10 cellular contexts compared by ENCODE assay signal in genomic region chr18:75213610-75214009, GRCh38. TPM values are rescaled to one million over a fixed set of nuclear protein-coding genes. Genes with fewer than 3 reads are reported as not detected.
DNase-seq lines count a peak whose midpoint lies in the region; ATAC-seq and TF ChIP-seq lines count a peak whose summit lies in the region.
"Had no signal": no experiment of that assay in that cellular context is flagged by ENCODE, and none has a peak within 500 bp of the region (broad histone marks: within the 10 kb centered on the region; RNA-seq: fewer than 3 reads in every experiment).

No MANE protein-coding gene starts in this region.

- intact Hi-C loops in CD4-positive, alpha-beta memory T cell (cut with micrococcal nuclease): loop anchor here (10.0 kb wide), 1 partner anchor 1611 kb away; the partner anchor contains the start of gene ZNF236
- intact Hi-C loops in naive thymus-derived CD4-positive, alpha-beta T cell (cut with micrococcal nuclease): loop anchor here (1.0 to 5.0 kb wide), 6 partner anchors 8 to 841 kb away; no protein-coding TSS in a partner anchor

- no peaks in the 10 kb centered on the region for H3K9me3 ChIP-seq in CD4-positive, alpha-beta memory T cell (ENCODE audit: control insufficient read depth in 1 of 2, low read length in 2 of 2)
- no peaks in the 10 kb centered on the region for H3K9me3 ChIP-seq in Loucy (ENCODE audit: insufficient read depth, low read depth, low read length)
- H3K9me3 ChIP-seq in naive thymus-derived CD4-positive, alpha-beta T cell (ENCODE audit: control insufficient read depth in 2 of 3, low read length in 3 of 3): no peaks in the 10 kb centered on the region

- H3K9me2 ChIP-seq in Loucy (replicated peaks; ENCODE audit: low read depth, low read length): no peaks in the 10 kb centered on the region

- no peaks in the 10 kb centered on the region for H3K36me3 ChIP-seq in CD4-positive, alpha-beta memory T cell (ENCODE audit: insufficient read depth, low read length)
- no peaks in the 10 kb centered on the region for H3K36me3 ChIP-seq in Loucy (ENCODE audit: insufficient read depth, low read length)
- peaks cover 0 to 5% (median 0%) of the 10 kb centered on the region in 3 experiments for H3K36me3 ChIP-seq in naive thymus-derived CD4-positive, alpha-beta T cell (ENCODE audit: control insufficient read depth in 2 of 3, insufficient read depth in 3 of 3, low read length in 3 of 3)

- H2AFZ ChIP-seq in Loucy (ENCODE audit: low read length): no peak overlapping the region
- H2AFZ ChIP-seq: GM23338 had no signal

- H3K9me3 Mint-ChIP-seq in CD4-positive, alpha-beta memory T cell: peaks cover 0 to 4% (median 0%) of the 10 kb centered on the region in 8 donors
- peaks cover 0 to 5% (median 0%) of the 10 kb centered on the region in 11 donors for H3K9me3 Mint-ChIP-seq in naive thymus-derived CD4-positive, alpha-beta T cell
- H3K9me3 Mint-ChIP-seq in activated CD8-positive, alpha-beta memory T cell treated with anti-CD3 and anti-CD28 coated beads, Interleukin-2, amount 10 ng/mL, durations not matched to agents 7 days and 5 days (ENCODE audit: low read depth): no peaks in the 10 kb centered on the region
- H3K9me3 Mint-ChIP-seq in T-helper 2 cell treated with Interferon-gamma antibody and Interleukin-4, amounts not matched to agents 5 μg/mL and 100 μg/mL, for 36 hours: no peaks in the 10 kb centered on the region

- peaks cover 77% of the 10 kb centered on the region for H3K79me2 ChIP-seq in Loucy (ENCODE audit: insufficient read depth, low read length)

- CTCF ChIA-PET in CD4-positive, alpha-beta memory T cell (lab: Charles Lee; ENCODE audit: partially characterized antibody): interaction anchor here (1.4 to 1.9 kb wide), 2 partner anchors 15 to 31 kb away, joined by 4 read pairs; no protein-coding TSS in a partner anchor
- CTCF ChIA-PET in naive thymus-derived CD4-positive, alpha-beta T cell (lab: Charles Lee): interaction anchor here (1.0 to 1.3 kb wide), 2 partner anchors 27 to 29 kb away, joined by 3 to 4 read pairs; no protein-coding TSS in a partner anchor
- CTCF ChIA-PET in activated CD8-positive, alpha-beta memory T cell treated with anti-CD3 and anti-CD28 coated beads, Interleukin-2, amount 10 ng/mL, durations not matched to agents 7 days and 5 days (lab: Charles Lee): no interaction called here

- H3K9ac ChIP-seq in Loucy (ENCODE audit: low read depth, low read length, poor library complexity, severe bottlenecking): peak overlapping the region; percentile 36

- no peak overlapping the region for H3K4me3 ChIP-seq in CD4-positive, alpha-beta memory T cell (ENCODE audit: low read length in 2 of 2)
- peak overlapping the region; percentile 73 for H3K4me3 ChIP-seq in Loucy (ENCODE audit: low read length, poor library complexity, severe bottlenecking)
- H3K4me3 ChIP-seq in naive thymus-derived CD4-positive, alpha-beta T cell (ENCODE audit: low read length): no peak overlapping the region
- H3K4me3 ChIP-seq: GM23338 had no signal

- peaks cover 3 to 23% of the 10 kb centered on the region in 2 donors for H3K36me3 Mint-ChIP-seq in CD4-positive, alpha-beta memory T cell
- H3K36me3 Mint-ChIP-seq in naive thymus-derived CD4-positive, alpha-beta T cell: peaks cover 0 to 11% (median 4%) of the 10 kb centered on the region in 5 donors
- peaks cover 10% of the 10 kb centered on the region for H3K36me3 Mint-ChIP-seq in activated CD8-positive, alpha-beta memory T cell treated with anti-CD3 and anti-CD28 coated beads, Interleukin-2, amount 10 ng/mL, durations not matched to agents 7 days and 5 days
- peaks cover 28% of the 10 kb centered on the region for H3K36me3 Mint-ChIP-seq in T-helper 2 cell treated with Interferon-gamma antibody and Interleukin-4, amounts not matched to agents 5 μg/mL and 100 μg/mL, for 36 hours (ENCODE audit: low read depth)

- H3K4me3 Mint-ChIP-seq in CD4-positive, alpha-beta memory T cell: peak overlapping the region in 7 of 8 donors; percentile 1 to 90 (median 36)
- peak overlapping the region in 8 of 10 donors; percentile 11 to 95 (median 86) for H3K4me3 Mint-ChIP-seq in naive thymus-derived CD4-positive, alpha-beta T cell
- no peak overlapping the region for H3K4me3 Mint-ChIP-seq in activated CD8-positive, alpha-beta memory T cell treated with anti-CD3 and anti-CD28 coated beads, Interleukin-2, amount 10 ng/mL, durations not matched to agents 7 days and 5 days
- H3K4me3 Mint-ChIP-seq in T-helper 2 cell treated with Interferon-gamma antibody and Interleukin-4, amounts not matched to agents 5 μg/mL and 100 μg/mL, for 36 hours: no peak overlapping the region

- POLR2A ChIA-PET in CD4-positive, alpha-beta memory T cell (lab: Charles Lee; ENCODE audit: partially characterized antibody): interaction anchor here (1.2 to 6.5 kb wide), 3 partner anchors 30 to 142 kb away, joined by 3 to 61 read pairs (median 6); no protein-coding TSS in a partner anchor
- POLR2A ChIA-PET in naive thymus-derived CD4-positive, alpha-beta T cell (lab: Charles Lee): interaction anchor here (0.9 to 7.5 kb wide), 4 partner anchors 19 to 620 kb away, joined by 3 to 91 read pairs (median 4); no protein-coding TSS in a partner anchor

- H3K27ac ChIP-seq in CD4-positive, alpha-beta memory T cell (ENCODE audit: low read depth, low read length): no peak overlapping the region
- H3K27ac ChIP-seq in naive thymus-derived CD4-positive, alpha-beta T cell (ENCODE audit: low read depth, low read length): no peak overlapping the region

- H3K4me1 ChIP-seq in CD4-positive, alpha-beta memory T cell (ENCODE audit: insufficient read depth, low read length): peaks cover 68% of the 10 kb centered on the region
- H3K4me1 ChIP-seq in Loucy (ENCODE audit: insufficient read depth, low read length, poor library complexity, severe bottlenecking): peaks cover 60% of the 10 kb centered on the region
- H3K4me1 ChIP-seq in naive thymus-derived CD4-positive, alpha-beta T cell (ENCODE audit: control insufficient read depth in 2 of 2, insufficient read depth in 2 of 2, low read length in 2 of 2): peaks cover 43% of the 10 kb centered on the region in 2 donors

- no peak for DNase-seq in CD4-positive, alpha-beta memory T cell
- DNase-seq in astrocyte of the hippocampus (ENCODE audit: low read depth, low spot score): peak; percentile 78
- DNase-seq in naive thymus-derived CD4-positive, alpha-beta T cell: no peak
- DNase-seq in activated CD4-positive, CD25-positive, alpha-beta regulatory T cell (lab: John Stamatoyannopoulos, UW): no peak
- DNase-seq in activated CD8-positive, alpha-beta memory T cell treated with anti-CD3 and anti-CD28 coated beads, Interleukin-2, amount 10 ng/mL, durations not matched to agents 7 days and 5 days: no peak
- no peak for DNase-seq in T-helper 2 cell treated with Interferon-gamma antibody and Interleukin-4, amounts not matched to agents 5 μg/mL and 100 μg/mL, for 36 hours (ENCODE audit: low spot score)
- DNase-seq: activated effector memory CD4-positive, alpha-beta T cell treated with Interleukin-2 at 50 U/mL for 16 hours had no signal

- no peaks in the 10 kb centered on the region for H3K27me3 Mint-ChIP-seq in CD4-positive, alpha-beta memory T cell
- H3K27me3 Mint-ChIP-seq in naive thymus-derived CD4-positive, alpha-beta T cell: peaks cover 0 to 3% (median 0%) of the 10 kb centered on the region in 5 donors
- no peaks in the 10 kb centered on the region for H3K27me3 Mint-ChIP-seq in activated CD8-positive, alpha-beta memory T cell treated with anti-CD3 and anti-CD28 coated beads, Interleukin-2, amount 10 ng/mL, durations not matched to agents 7 days and 5 days
- H3K27me3 Mint-ChIP-seq in T-helper 2 cell treated with Interferon-gamma antibody and Interleukin-4, amounts not matched to agents 5 μg/mL and 100 μg/mL, for 36 hours (ENCODE audit: low read depth): no peaks in the 10 kb centered on the region

- ATAC-seq in naive thymus-derived CD4-positive, alpha-beta T cell: no peak
- ATAC-seq in activated CD8-positive, alpha-beta memory T cell treated with anti-CD3 and anti-CD28 coated beads, Interleukin-2, amount 10 ng/mL, durations not matched to agents 7 days and 5 days: no peak
- ATAC-seq in HG03439 (IDR thresholded peaks at IDR 0.05; ENCODE audit: unreplicated experiment): no peak
- ATAC-seq: GM23338 had no signal

- peak overlapping the region in 4 of 7 donors; percentile 42 to 95 (median 83) for H3K27ac Mint-ChIP-seq in CD4-positive, alpha-beta memory T cell
- H3K27ac Mint-ChIP-seq in naive thymus-derived CD4-positive, alpha-beta T cell: peak overlapping the region in 6 of 9 donors; percentile 38 to 92 (median 80)
- H3K27ac Mint-ChIP-seq in activated CD8-positive, alpha-beta memory T cell treated with anti-CD3 and anti-CD28 coated beads, Interleukin-2, amount 10 ng/mL, durations not matched to agents 7 days and 5 days: no peak overlapping the region
- no peak overlapping the region for H3K27ac Mint-ChIP-seq in T-helper 2 cell treated with Interferon-gamma antibody and Interleukin-4, amounts not matched to agents 5 μg/mL and 100 μg/mL, for 36 hours
- H3K27ac Mint-ChIP-seq: GM23338 had no signal

- no peak for TF ChIP-seq CTCF in Loucy (conservative IDR thresholded peaks at IDR 0.05; ENCODE audit: low read length)

- peaks cover 51 to 79% (median 64%) of the 10 kb centered on the region in 4 donors for H3K4me1 Mint-ChIP-seq in CD4-positive, alpha-beta memory T cell
- H3K4me1 Mint-ChIP-seq in naive thymus-derived CD4-positive, alpha-beta T cell: peaks cover 42 to 77% (median 69%) of the 10 kb centered on the region in 7 donors
- peaks cover 57% of the 10 kb centered on the region for H3K4me1 Mint-ChIP-seq in activated CD8-positive, alpha-beta memory T cell treated with anti-CD3 and anti-CD28 coated beads, Interleukin-2, amount 10 ng/mL, durations not matched to agents 7 days and 5 days
- peaks cover 51% of the 10 kb centered on the region for H3K4me1 Mint-ChIP-seq in T-helper 2 cell treated with Interferon-gamma antibody and Interleukin-4, amounts not matched to agents 5 μg/mL and 100 μg/mL, for 36 hours (ENCODE audit: low read depth)

- H4K20me1 ChIP-seq in Loucy (ENCODE audit: insufficient read depth, low read length, poor library complexity, severe bottlenecking): peaks cover 33% of the 10 kb centered on the region

- H3K4me2 ChIP-seq in Loucy (ENCODE audit: low read depth, low read length, poor library complexity, severe bottlenecking): peak overlapping the region; percentile 86
- H3K4me2 ChIP-seq: GM23338 had no signal

- H3K27me3 ChIP-seq in CD4-positive, alpha-beta memory T cell (ENCODE audit: insufficient read depth, low read length): no peaks in the 10 kb centered on the region
- no peaks in the 10 kb centered on the region for H3K27me3 ChIP-seq in Loucy (ENCODE audit: insufficient read depth, low read length, poor library complexity, severe bottlenecking)
- no peaks in the 10 kb centered on the region for H3K27me3 ChIP-seq in naive thymus-derived CD4-positive, alpha-beta T cell (ENCODE audit: control insufficient read depth in 2 of 2, insufficient read depth in 2 of 2, low read length in 2 of 2)

- H3F3A ChIP-seq in Loucy (ENCODE audit: low read depth): peaks cover 4% of the 10 kb centered on the region; the same call in 1 of the 2 replicates

RNA-seq across cellular contexts. Expression of gene TSHZ1, which starts 3.0 kb away (rescaled TPM):
- total RNA-seq in CD4-positive, alpha-beta memory T cell: 10 to 100 TPM; 30.1 to 32.0 TPM
- 1 to 10 TPM in 1 of 2 donors, under 1 TPM in 1; 0.84 to 6.5 TPM for polyA plus RNA-seq in CD4-positive, alpha-beta memory T cell
- total RNA-seq in naive thymus-derived CD4-positive, alpha-beta T cell: 10 to 100 TPM; 17.9 to 33.5 (median 25.7) TPM
- polyA plus RNA-seq in naive thymus-derived CD4-positive, alpha-beta T cell: 1 to 10 TPM; 4.5 to 6.6 TPM
- 10 to 100 TPM; 13.8 to 20.4 TPM for total RNA-seq in activated CD8-positive, alpha-beta memory T cell treated with anti-CD3 and anti-CD28 coated beads, Interleukin-2, amount 10 ng/mL, durations not matched to agents 7 days and 5 days

RNA-seq across cellular contexts. Expression of gene PTGR3, which starts 4.7 kb away (rescaled TPM):
- total RNA-seq in CD4-positive, alpha-beta memory T cell: 10 to 100 TPM; 55.9 to 56.7 TPM
- polyA plus RNA-seq in CD4-positive, alpha-beta memory T cell: 10 to 100 TPM; 21.0 to 29.3 TPM
- total RNA-seq in naive thymus-derived CD4-positive, alpha-beta T cell: 10 to 100 TPM; 25.1 to 59.1 (median 31.7) TPM
- polyA plus RNA-seq in naive thymus-derived CD4-positive, alpha-beta T cell: 10 to 100 TPM; 17.0 to 25.5 TPM
- total RNA-seq in activated CD8-positive, alpha-beta memory T cell treated with anti-CD3 and anti-CD28 coated beads, Interleukin-2, amount 10 ng/mL, durations not matched to agents 7 days and 5 days: 10 to 100 TPM; 31.5 to 33.5 TPM

Comparison
In these comparisons a context has a peak if more than half of its experiments do, and no peak if none do; other contexts are left out.
1. H3K27ac Mint-ChIP-seq: peak in CD4-positive, alpha-beta memory T cell (4 of 7) and naive thymus-derived CD4-positive, alpha-beta T cell (6 of 9); none in activated CD8-positive, alpha-beta memory T cell treated with anti-CD3 and anti-CD28 coated beads, Interleukin-2, amount 10 ng/mL, durations not matched to agents 7 days and 5 days (single experiment) and T-helper 2 cell treated with Interferon-gamma antibody and Interleukin-4, amounts not matched to agents 5 μg/mL and 100 μg/mL, for 36 hours (single experiment).
2. H3K4me3 Mint-ChIP-seq: peak in CD4-positive, alpha-beta memory T cell (7 of 8) and naive thymus-derived CD4-positive, alpha-beta T cell (8 of 10); none in activated CD8-positive, alpha-beta memory T cell treated with anti-CD3 and anti-CD28 coated beads, Interleukin-2, amount 10 ng/mL, durations not matched to agents 7 days and 5 days (single experiment) and T-helper 2 cell treated with Interferon-gamma antibody and Interleukin-4, amounts not matched to agents 5 μg/mL and 100 μg/mL, for 36 hours (single experiment).